ENCODE assay signal across 8 cellular contexts in the genomic region with DNA sequence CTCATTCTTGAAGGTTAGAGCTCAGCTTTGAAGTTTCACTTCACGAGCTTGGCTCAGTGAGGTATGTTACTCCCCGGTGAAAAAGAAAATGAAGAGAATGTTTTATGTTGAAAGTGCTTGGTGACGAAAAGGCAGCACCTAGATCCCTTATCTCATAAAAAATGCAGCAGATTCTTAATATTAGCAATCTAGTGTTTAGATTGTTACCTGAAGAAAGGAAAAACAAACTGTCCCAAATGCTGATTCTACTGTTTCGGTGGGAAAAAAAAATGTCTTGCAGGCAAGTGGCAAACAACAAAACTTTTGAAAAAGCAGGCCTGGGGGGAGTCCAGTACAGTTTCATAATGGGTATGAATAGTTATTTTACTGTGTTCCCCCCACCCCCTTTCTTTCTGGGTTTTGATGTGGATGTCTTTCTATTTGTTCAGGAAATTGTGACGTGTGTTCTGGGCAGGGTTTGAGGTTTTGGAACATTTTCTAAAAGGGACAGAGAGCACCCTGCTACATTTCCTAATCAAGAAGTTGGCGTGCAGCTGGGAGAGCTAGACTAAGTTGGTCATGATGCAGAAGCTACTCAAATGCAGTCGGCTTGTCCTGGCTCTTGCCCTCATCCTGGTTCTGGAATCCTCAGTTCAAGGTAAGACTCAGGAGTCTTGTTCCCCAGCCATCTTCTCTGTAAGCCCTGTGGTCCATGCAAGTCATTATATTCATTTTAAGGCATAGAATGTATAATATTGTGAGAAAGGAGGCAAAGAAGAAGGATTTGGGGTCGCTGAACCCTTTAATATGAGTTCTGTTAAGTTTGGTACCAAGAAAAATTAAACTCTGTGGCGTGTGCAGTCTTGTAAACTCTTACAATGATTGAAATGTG. TPM values are rescaled to one million over a fixed set of nuclear protein-coding genes. Genes with fewer than 3 reads are reported as not detected.
A peak's percentile ranks its signal among the peaks of the same experiment; 100 is the strongest.
DNase-seq lines count a peak whose midpoint lies in the region; TF ChIP-seq lines count a peak whose summit lies in the region.

A gene with protein sequence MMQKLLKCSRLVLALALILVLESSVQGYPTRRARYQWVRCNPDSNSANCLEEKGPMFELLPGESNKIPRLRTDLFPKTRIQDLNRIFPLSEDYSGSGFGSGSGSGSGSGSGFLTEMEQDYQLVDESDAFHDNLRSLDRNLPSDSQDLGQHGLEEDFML (plus strand): TSS at position 504 of the 871 bp plus-strand sequence. CDS start 55 bp downstream, at position 559.

- in situ Hi-C loops in GM23248 (cut with MboI): no loop called here

- no peaks in the 10 kb centered on the region for H3K27me3 ChIP-seq in GM23248 (replicated peaks; ENCODE audit: insufficient read depth)
- no peaks in the 10 kb centered on the region for H3K27me3 ChIP-seq in fibroblast of lung (ENCODE audit: control insufficient read depth, insufficient read depth, low read length)

- H3K27ac ChIP-seq in GM23248: peak within 1 kb of the TSS; percentile 58
- peak within 1 kb of the TSS; percentile 5 for H3K27ac ChIP-seq in fibroblast of lung (ENCODE audit: insufficient read depth, low read length)
- H3K27ac ChIP-seq in urinary bladder (ENCODE audit: low read depth): peak within 1 kb of the TSS; percentile 69

- TF ChIP-seq CTCF in fibroblast of lung (conservative IDR thresholded peaks at IDR 0.05 in 1 of 2, IDR thresholded peaks at IDR 0.05 in 1 of 2; ENCODE audit: low read depth in 1 of 2, low read length in 2 of 2): no peak

- H4K20me1 ChIP-seq in GM23248 (ENCODE audit: insufficient read depth): no peaks in the 10 kb centered on the region
- H4K20me1 ChIP-seq in fibroblast of lung (ENCODE audit: control insufficient read depth, extremely low read depth, insufficient read depth, low read length): no peaks in the 10 kb centered on the region

- peak within 1 kb of the TSS; percentile 69 for H3K4me2 ChIP-seq in GM23248 (ENCODE audit: unreplicated experiment)
- peak within 1 kb of the TSS; percentile 41 for H3K4me2 ChIP-seq in fibroblast of lung (ENCODE audit: extremely low read depth, insufficient read depth, low read length)

- H3F3A ChIP-seq in GM23248 (ENCODE audit: insufficient read depth): 0 out of 2 replicates have a peak, but pooled peaks cover 10% of the 10 kb centered on the region

- no peaks in the 10 kb centered on the region for H3K9me2 ChIP-seq in GM23248 (ENCODE audit: insufficient read depth)

- 67 to 69% methylated on average over 9 of the region's 9 CpGs for WGBS in GM23248 (ENCODE audit: low coverage in 1 of 2, low lambda C conversion rate in 2 of 2, missing lambda C conversion rate in 2 of 2), 2 experiments
- 49% methylated on average over 9 of the region's 9 CpGs for WGBS in urinary bladder

- peaks cover 7% of the 10 kb centered on the region; the same call in 1 of the 2 replicates for H3K79me2 ChIP-seq in GM23248 (ENCODE audit: insufficient read depth)
- peaks cover under 1% of the 10 kb centered on the region for H3K79me2 ChIP-seq in fibroblast of lung (ENCODE audit: control insufficient read depth, insufficient read depth, low read length)

- no peaks in the 10 kb centered on the region for H3K36me3 ChIP-seq in GM23248 (ENCODE audit: low read depth)
- no peaks in the 10 kb centered on the region for H3K36me3 ChIP-seq in fibroblast of lung (ENCODE audit: control insufficient read depth, insufficient read depth, low read length)
- no peaks in the 10 kb centered on the region for H3K36me3 ChIP-seq in urinary bladder (ENCODE audit: insufficient read depth)

- peak within 1 kb of the TSS; percentile 81 for H2AFZ ChIP-seq in GM23248
- H2AFZ ChIP-seq in fibroblast of lung (ENCODE audit: low read length): no peak within 1 kb of the TSS

- H3K4me3 ChIP-seq in GM23248 (peak within 1 kb of the TSS; percentile 67), fibroblast of lung (replicated peaks in 1 of 4; ENCODE audit: control extremely low read depth in 1 of 4, insufficient read depth in 1 of 4, low read depth in 3 of 4, low read length in 4 of 4) (peak within 1 kb of the TSS; percentile 1 to 84 (median 28)), urinary bladder (ENCODE audit: low read depth, low read length) (peak within 1 kb of the TSS; percentile 60)

- peak; percentile 80 for DNase-seq in EH (ENCODE audit: low read depth)
- peak; percentile 74 for DNase-seq in GM23248
- peak; percentile 33 for DNase-seq in NK-92 (lab: John Stamatoyannopoulos, UW; ENCODE audit: unreplicated experiment)
- peak; percentile 65 for DNase-seq in activated T-cell treated with anti-CD3 and anti-CD28 coated beads, Interleukin-2, amount 50 U/mL, for 1 hour
- DNase-seq in fibroblast of lung (ENCODE audit: low read depth in 2 of 2): peak; percentile 67 to 95
- peak; percentile 88 for DNase-seq in pons (ENCODE audit: low spot score)
- DNase-seq in NCI-H2107 (lab: John Stamatoyannopoulos, UW): no peak

- H3K9ac ChIP-seq in GM23248: peak within 1 kb of the TSS; percentile 57
- H3K9ac ChIP-seq in fibroblast of lung (ENCODE audit: insufficient read depth, low read length): no peak within 1 kb of the TSS

- H3K4me1 ChIP-seq in GM23248 (ENCODE audit: insufficient read depth) (peaks cover 23% of the 10 kb centered on the region), fibroblast of lung (ENCODE audit: control insufficient read depth, extremely low read depth, insufficient read depth, low read length) (peaks cover 4% of the 10 kb centered on the region), urinary bladder (ENCODE audit: insufficient read depth) (no peaks in the 10 kb centered on the region)

- H3K9me3 ChIP-seq in GM23248 (ENCODE audit: low read depth): no peaks in the 10 kb centered on the region
- H3K9me3 ChIP-seq in fibroblast of lung (ENCODE audit: control insufficient read depth, insufficient read depth, low read depth, low read length): no peaks in the 10 kb centered on the region

RNA-seq across cellular contexts. Expression of the gene that starts here (rescaled TPM):
- 108 and 136 TPM in 2 replicates for total RNA-seq in GM23248 (2014; rRNA removed; shearing (Covaris generic))
- polyA plus RNA-seq in GM23248 (2016; fragmentation: Nextera tagmentation; extraction: Ambion mirVana) (89.9 and 90.0 TPM in 2 replicates), fibroblast of lung (71.9 and 83.9 TPM in 2 replicates), urinary bladder (205 TPM)
- total RNA-seq in fibroblast of lung (147 and 363 TPM in 2 replicates), urinary bladder (67.7 TPM)
- polyA plus RNA-seq in fibroblast of lung (2012): 59.1 and 76.2 TPM in 2 replicates
- polyA minus RNA-seq in fibroblast of lung (ENCODE audit: low replicate concordance): 9.6 and 21.5 TPM in 2 replicates

Comparison
In these comparisons a context has a peak if more than half of its experiments do, and no peak if none do; other contexts are left out.
1. H3K27ac ChIP-seq: peak in every context shown above with its lines; median percentile 69 in urinary bladder; 58 in GM23248; 5 in fibroblast of lung.